27 cellular contexts compared by ENCODE assay signal in genomic region chr9:100186356-100186755, GRCh38.
DNase-seq lines count a peak whose midpoint lies in the region; ATAC-seq and FAIRE-seq lines count a peak whose summit lies in the region.
"Had no signal": no experiment of that assay in that cellular context is flagged by ENCODE, and none has a peak within 500 bp of the region (broad histone marks: within the 10 kb centered on the region; RNA-seq: fewer than 3 reads in every experiment).

No MANE protein-coding gene starts in this region.

- H3K9me3 ChIP-seq in T-helper 17 cell (ENCODE audit: control insufficient read depth, low read length, poor library complexity, severe bottlenecking), result peaks cover 11% of the 10 kb centered on the region
- H3K9me3 ChIP-seq: BE2C had no signal

- H3K4me3 Mint-ChIP-seq in T-helper 17 cell, result no peak overlapping the region
- H3K4me3 Mint-ChIP-seq: CD14-positive monocyte; CD8-positive, alpha-beta memory T cell had no signal

- ATAC-seq in GM21576 (IDR thresholded peaks at IDR 0.05; ENCODE audit: unreplicated experiment) (no peak), T-helper 17 cell (no peak), GM21528 (IDR thresholded peaks at IDR 0.05; ENCODE audit: low FRiP score, unreplicated experiment) (no peak)
- ATAC-seq: A549, HCT116, Panc1 had no signal

- H3K4me1 Mint-ChIP-seq in T-helper 17 cell, result no peaks in the 10 kb centered on the region
- H3K4me1 Mint-ChIP-seq: CD14-positive monocyte had no signal

- FAIRE-seq in endometrium (lab: Jason Lieb, UNC), result peak; percentile 97
- FAIRE-seq: A549 had no signal

- DNase-seq in EH (ENCODE audit: low read depth) (peak; percentile 34), HCEC 1CT (peak; percentile 5), T-helper 17 cell (no peak), globus pallidus (ENCODE audit: low spot score) (no peak)
- DNase-seq: BE2C; CD8-positive, alpha-beta memory T cell; DMS 273 treated with DMSO at 0.1 percent for 48 hours; DMS79 treated with DMSO at 0.1 percent for 48 hours; GOT3; IMR-90; KG1; MM.1S; NCI-H1048; NCI-H1417; NCI-H1694; NCI-H2081; NCI-H2227 treated with DMSO at 0.1 percent for 48 hours; NCI-H69; SHP77 treated with DMSO at 0.1 percent for 48 hours; T-helper 2 cell had no signal

- H3K36me3 Mint-ChIP-seq in T-helper 17 cell (ENCODE audit: low read depth), result no peaks in the 10 kb centered on the region

- no peaks in the 10 kb centered on the region for H3K27me3 Mint-ChIP-seq in T-helper 17 cell

- H3K27ac Mint-ChIP-seq in T-helper 17 cell, result no peak overlapping the region
- H3K27ac Mint-ChIP-seq: CD14-positive monocyte; CD8-positive, alpha-beta memory T cell had no signal

Comparison
In these comparisons a context has a peak if more than half of its experiments do, and no peak if none do; other contexts are left out.
1. DNase-seq: peak in EH (single experiment) and HCEC 1CT (single experiment); none in T-helper 17 cell (0 of 3) and globus pallidus (single experiment).